In genomic region chr20:36199293-36200257, GRCh38 we compare ENCODE assay signal across 8 cellular contexts. TPM values are rescaled to one million over a fixed set of nuclear protein-coding genes. Genes with fewer than 3 reads are reported as not detected.
DNase-seq lines count a peak whose midpoint lies in the region; ATAC-seq and TF ChIP-seq lines count a peak whose summit lies in the region.

No MANE protein-coding gene starts in this region.

- no peak overlapping the region for H3K4me3 ChIP-seq in endodermal cell (ENCODE audit: low read length)

- H3K4me3 Mint-ChIP-seq in endodermal cell, result no peak overlapping the region
- no peak overlapping the region for H3K4me3 Mint-ChIP-seq in mesothelial cell of epicardium

- no peak overlapping the region for H3K27ac Mint-ChIP-seq in endodermal cell
- no peak overlapping the region for H3K27ac Mint-ChIP-seq in mesothelial cell of epicardium

- no peaks in the 10 kb centered on the region for H3K4me1 ChIP-seq in endodermal cell (ENCODE audit: control insufficient read depth, insufficient read depth, low read length)

- no peak for ATAC-seq in GM21528 (IDR thresholded peaks at IDR 0.05; ENCODE audit: low FRiP score, unreplicated experiment)

- no peaks in the 10 kb centered on the region for H3K27me3 Mint-ChIP-seq in endodermal cell (ENCODE audit: insufficient read depth)
- H3K27me3 Mint-ChIP-seq in mesothelial cell of epicardium (ENCODE audit: low read depth), result no peaks in the 10 kb centered on the region

- H3K9me3 ChIP-seq in endodermal cell (ENCODE audit: control insufficient read depth, low read length), result no peaks in the 10 kb centered on the region

- no peaks in the 10 kb centered on the region for H3K36me3 ChIP-seq in endodermal cell (ENCODE audit: control insufficient read depth, insufficient read depth, low read length)

- no peak overlapping the region for H3K9ac ChIP-seq in endodermal cell (ENCODE audit: extremely low read depth, low read length, poor library complexity, severe bottlenecking)

- TF ChIP-seq CTCF in endodermal cell (conservative IDR thresholded peaks at IDR 0.05), result peak; percentile 91
- TF ChIP-seq CTCF in mesothelial cell of epicardium (IDR thresholded peaks at IDR 0.05; ENCODE audit: unreplicated experiment), result peak; percentile 93

- DNase-seq in CMK (ENCODE audit: low read depth) (peak; percentile 45), HS-5 (ENCODE audit: low read depth) (peak; percentile 54), NOMO-1 (lab: John Stamatoyannopoulos, UW; ENCODE audit: unreplicated experiment in 2 of 2) (peak; percentile 29 to 39), endodermal cell (peak; percentile 96), mesothelial cell of epicardium (ENCODE audit: low spot score in 2 of 2, unreplicated experiment in 2 of 2) (peak; percentile 54 to 89)
- peak; percentile 91 for DNase-seq in activated CD8-positive, alpha-beta memory T cell treated with anti-CD3 and anti-CD28 coated beads for 24 hours
- DNase-seq in stimulated activated CD8-positive, alpha-beta memory T cell treated with anti-CD3 and anti-CD28 coated beads, Interleukin-2, amount 100 ng/mL, for 1 hour (ENCODE audit: low read depth in 2 of 2), result peak; percentile 49 to 50

- peaks cover 5% of the 10 kb centered on the region for H3K36me3 Mint-ChIP-seq in endodermal cell (ENCODE audit: low read depth)
- H3K36me3 Mint-ChIP-seq in mesothelial cell of epicardium, result peaks cover 11% of the 10 kb centered on the region

- no peak overlapping the region for H3K27ac ChIP-seq in endodermal cell (ENCODE audit: low read depth, low read length)

- peaks cover 2% of the 10 kb centered on the region for H3K4me1 Mint-ChIP-seq in endodermal cell
- peaks cover 1% of the 10 kb centered on the region for H3K4me1 Mint-ChIP-seq in mesothelial cell of epicardium

- WGBS in endodermal cell (ENCODE audit: insufficient coverage in 1 of 2, insufficient read length in 1 of 2), 2 experiments, result 53 to 63% methylated on average over 3 to 6 of the region's 6 CpGs

- H3K27me3 ChIP-seq in endodermal cell (ENCODE audit: control insufficient read depth, insufficient read depth, low read length, poor library complexity, severe bottlenecking), result no peaks in the 10 kb centered on the region

- H3K9me3 Mint-ChIP-seq in endodermal cell (no peaks in the 10 kb centered on the region), mesothelial cell of epicardium (no peaks in the 10 kb centered on the region)

RNA-seq across cellular contexts. Expression of gene AAR2, which starts 36.7 kb away (rescaled TPM):
- total RNA-seq in endodermal cell, result 10 to 100 TPM; 23.5 to 24.3 TPM
- 31.3 TPM for polyA plus RNA-seq in endodermal cell (2013, experiment 1 of 2)
- 27.6 TPM for polyA plus RNA-seq in endodermal cell (2013, experiment 2 of 2)
- total RNA-seq in mesothelial cell of epicardium, result 30.4 to 31.3 TPM (median 30.6 TPM) in 3 replicates

RNA-seq across cellular contexts. Expression of gene EPB41L1, which starts 45.0 kb away (rescaled TPM):
- 10 to 100 TPM; 32.3 to 36.7 TPM for total RNA-seq in endodermal cell
- 43.7 TPM for polyA plus RNA-seq in endodermal cell (2013, experiment 1 of 2)
- polyA plus RNA-seq in endodermal cell (2013, experiment 2 of 2), result 36.7 TPM
- total RNA-seq in mesothelial cell of epicardium, result 42.8 to 44.3 TPM (median 43.1 TPM) in 3 replicates

Comparison
In these comparisons a context has a peak if more than half of its experiments do, and no peak if none do; other contexts are left out.
1. DNase-seq: peak in every context shown above with its lines; median percentile 96 in endodermal cell; 91 in activated CD8-positive, alpha-beta memory T cell treated with anti-CD3 and anti-CD28 coated beads for 24 hours; 72 in mesothelial cell of epicardium; 54 in HS-5; 50 in stimulated activated CD8-positive, alpha-beta memory T cell treated with anti-CD3 and anti-CD28 coated beads, Interleukin-2, amount 100 ng/mL, for 1 hour; 45 in CMK; 34 in NOMO-1.